9 cellular contexts compared by ENCODE assay signal in genomic region chr12:4355843-4356327, GRCh38. TPM values are rescaled to one million over a fixed set of nuclear protein-coding genes. Genes with fewer than 3 reads are reported as not detected.
DNase-seq lines count a peak whose midpoint lies in the region; ATAC-seq, FAIRE-seq and TF ChIP-seq lines count a peak whose summit lies in the region.
"Had no signal": no experiment of that assay in that cellular context is flagged by ENCODE, and none has a peak within 500 bp of the region (broad histone marks: within the 10 kb centered on the region; RNA-seq: fewer than 3 reads in every experiment).

No MANE protein-coding gene starts in this region.

- FAIRE-seq in HTR-8/SVneo (lab: Jason Lieb, UNC) (peak; percentile 46), kidney (lab: Jason Lieb, UNC) (no peak)

- H3K36me3 Mint-ChIP-seq in endodermal cell (ENCODE audit: low read depth), result peaks cover 24% of the 10 kb centered on the region

- DNase-seq in COLO668 (lab: John Stamatoyannopoulos, UW; ENCODE audit: unreplicated experiment), result peak; percentile 4
- no peak for DNase-seq in HTR-8/SVneo (ENCODE audit: insufficient read length, low spot score)
- peak; percentile 84 for DNase-seq in WERI-Rb-1
- DNase-seq in endodermal cell, result peak; percentile 99
- peak; percentile 25 to 55 for DNase-seq in psoas muscle
- DNase-seq in amniotic stem cell (lab: John Stamatoyannopoulos, UW), result no peak
- DNase-seq in kidney, result no peak
- DNase-seq in uterus, result no peak

- peak in 3 of 4 donors; percentile 36 to 63 (median 42) for ATAC-seq in psoas muscle
- ATAC-seq: left lung had no signal

- peaks cover 33% of the 10 kb centered on the region for H3K36me3 ChIP-seq in WERI-Rb-1
- H3K36me3 ChIP-seq in endodermal cell (ENCODE audit: control insufficient read depth, insufficient read depth, low read length), result peaks cover 30% of the 10 kb centered on the region
- peaks cover 0 to 35% of the 10 kb centered on the region in 2 donors for H3K36me3 ChIP-seq in psoas muscle (ENCODE audit: insufficient read depth in 1 of 2, low read depth in 1 of 2)
- peaks cover 0 to 10% of the 10 kb centered on the region in 2 donors for H3K36me3 ChIP-seq in kidney (ENCODE audit: control insufficient read depth in 1 of 2, insufficient read depth in 2 of 2, low read length in 2 of 2)
- H3K36me3 ChIP-seq in uterus, result no peaks in the 10 kb centered on the region

- H3K4me3 ChIP-seq in WERI-Rb-1 (ENCODE audit: low read depth, low read length) (no peak overlapping the region), endodermal cell (ENCODE audit: low read length) (no peak overlapping the region), psoas muscle (no peak overlapping the region), kidney (ENCODE audit: low read length in 2 of 2) (no peak overlapping the region), uterus (no peak overlapping the region)
- H3K4me3 ChIP-seq: left lung had no signal

- 87 to 90% methylated on average over 1 of the region's 1 CpG for WGBS in endodermal cell (ENCODE audit: insufficient coverage in 1 of 2, insufficient read length in 1 of 2), 2 experiments
- WGBS in psoas muscle, 3 donors, result 78 to 88% (median 88%) methylated on average over 1 of the region's 1 CpG

- no peak overlapping the region for H3K4me3 Mint-ChIP-seq in endodermal cell

- H3K9me3 ChIP-seq in WERI-Rb-1 (ENCODE audit: severe bottlenecking), result no peaks in the 10 kb centered on the region
- H3K9me3 ChIP-seq in endodermal cell (ENCODE audit: control insufficient read depth, low read length), result peaks cover 12% of the 10 kb centered on the region
- H3K9me3 ChIP-seq in psoas muscle, result no peaks in the 10 kb centered on the region
- H3K9me3 ChIP-seq in kidney (ENCODE audit: control insufficient read depth in 1 of 2, low read length in 2 of 2), result no peaks in the 10 kb centered on the region
- no peaks in the 10 kb centered on the region for H3K9me3 ChIP-seq in uterus

- H3K4me1 ChIP-seq in endodermal cell (ENCODE audit: control insufficient read depth, insufficient read depth, low read length), result no peaks in the 10 kb centered on the region
- H3K4me1 ChIP-seq in psoas muscle, result no peaks in the 10 kb centered on the region
- no peaks in the 10 kb centered on the region for H3K4me1 ChIP-seq in kidney (ENCODE audit: control insufficient read depth in 1 of 2, insufficient read depth in 1 of 2, low read depth in 1 of 2, low read length in 2 of 2)
- no peaks in the 10 kb centered on the region for H3K4me1 ChIP-seq in uterus
- H3K4me1 ChIP-seq: left lung had no signal

- H3K27ac ChIP-seq in WERI-Rb-1 (no peak overlapping the region), endodermal cell (ENCODE audit: low read depth, low read length) (no peak overlapping the region), psoas muscle (no peak overlapping the region), kidney (ENCODE audit: low read depth in 2 of 2, low read length in 2 of 2) (no peak overlapping the region), uterus (no peak overlapping the region)
- H3K27ac ChIP-seq: left lung had no signal

- H3K9ac ChIP-seq in endodermal cell (ENCODE audit: extremely low read depth, low read length, poor library complexity, severe bottlenecking) (no peak overlapping the region), kidney (ENCODE audit: low read length in 2 of 2) (no peak overlapping the region)

- no peaks in the 10 kb centered on the region for H3K27me3 ChIP-seq in WERI-Rb-1 (ENCODE audit: insufficient read depth, low read depth, severe bottlenecking)
- H3K27me3 ChIP-seq in endodermal cell (ENCODE audit: control insufficient read depth, insufficient read depth, low read length, poor library complexity, severe bottlenecking), result no peaks in the 10 kb centered on the region
- H3K27me3 ChIP-seq in psoas muscle (ENCODE audit: insufficient read depth in 3 of 3, low read length in 2 of 3), result no peaks in the 10 kb centered on the region
- H3K27me3 ChIP-seq in uterus, result no peaks in the 10 kb centered on the region
- H3K27me3 ChIP-seq: left lung had no signal

- TF ChIP-seq CTCF in WERI-Rb-1 (IDR thresholded peaks at IDR 0.05; ENCODE audit: low read depth, low read length) (peak; percentile 91), endodermal cell (conservative IDR thresholded peaks at IDR 0.05) (peak; percentile 98), psoas muscle (IDR thresholded peaks at IDR 0.05) (peak; percentile 34), kidney (IDR thresholded peaks at IDR 0.05; ENCODE audit: borderline replicate concordance, extremely low read depth, insufficient read depth) (no peak), uterus (IDR thresholded peaks at IDR 0.05) (no peak)

- H3K27ac Mint-ChIP-seq in endodermal cell, result no peak overlapping the region

- no peaks in the 10 kb centered on the region for H3K27me3 Mint-ChIP-seq in endodermal cell (ENCODE audit: insufficient read depth)

- intact Hi-C loops in psoas muscle (cut with DNase I) (no loop called here), kidney (cut with DNase I) (no loop called here), uterus (cut with DNase I; ENCODE audit: low total_unique reads) (no loop called here)

- H3K9me3 Mint-ChIP-seq in endodermal cell, result peaks cover 21% of the 10 kb centered on the region

- TF ChIP-seq POLR2A in uterus (IDR thresholded peaks at IDR 0.05), result no peak

- H3K4me1 Mint-ChIP-seq in endodermal cell, result no peaks in the 10 kb centered on the region

RNA-seq across cellular contexts. Expression of gene FGF23, which starts 23.6 kb away (rescaled TPM):
- total RNA-seq in endodermal cell, result under 1 TPM; 0.33 to 0.44 TPM
- 0.39 TPM for polyA plus RNA-seq in endodermal cell (2013, experiment 1 of 2)
- 0.29 TPM for polyA plus RNA-seq in endodermal cell (2013, experiment 2 of 2)
- not detected for total RNA-seq in psoas muscle
- polyA plus RNA-seq in psoas muscle, result not detected
- total RNA-seq in kidney, result not detected
- polyA plus RNA-seq in kidney (ENCODE audit: insufficient read depth, low read depth, low replicate concordance), result not detected
- not detected for total RNA-seq in uterus
- total RNA-seq: left lung had no signal

RNA-seq across cellular contexts. Expression of gene TIGAR, which starts 34.9 kb away (rescaled TPM):
- total RNA-seq in endodermal cell, result 10 to 100 TPM; 19.2 to 41.3 TPM
- polyA plus RNA-seq in endodermal cell (2013, experiment 1 of 2), result 7.7 TPM
- polyA plus RNA-seq in endodermal cell (2013, experiment 2 of 2), result 8.9 TPM
- 10 to 100 TPM; 10.9 to 17.3 (median 11.8) TPM for total RNA-seq in psoas muscle
- 10 to 100 TPM in 1 of 3 donors, 1 to 10 TPM in 2; 6.3 to 20.0 (median 8.1) TPM for polyA plus RNA-seq in psoas muscle
- total RNA-seq in kidney, result 11.8 TPM
- polyA plus RNA-seq in kidney (ENCODE audit: insufficient read depth, low read depth, low replicate concordance), result 3.6 TPM
- 10 to 100 TPM in 1 of 4 donors, 1 to 10 TPM in 2, under 1 TPM in 1; 0.26 to 10.6 (median 2.3) TPM for total RNA-seq in uterus

Comparison
In these comparisons a context has a peak if more than half of its experiments do, and no peak if none do; other contexts are left out.
1. DNase-seq: peak in COLO668 (single experiment), WERI-Rb-1 (single experiment), endodermal cell (single experiment) and psoas muscle (2 of 2); none in HTR-8/SVneo (single experiment), amniotic stem cell (single experiment), kidney (single experiment) and uterus (0 of 2).
2. CTCF ChIP-seq: peak in WERI-Rb-1 (single experiment), endodermal cell (single experiment) and psoas muscle (single experiment); none in kidney (single experiment) and uterus (0 of 4).